Comparison of ENCODE assay signal across 8 cellular contexts in the genomic region with DNA sequence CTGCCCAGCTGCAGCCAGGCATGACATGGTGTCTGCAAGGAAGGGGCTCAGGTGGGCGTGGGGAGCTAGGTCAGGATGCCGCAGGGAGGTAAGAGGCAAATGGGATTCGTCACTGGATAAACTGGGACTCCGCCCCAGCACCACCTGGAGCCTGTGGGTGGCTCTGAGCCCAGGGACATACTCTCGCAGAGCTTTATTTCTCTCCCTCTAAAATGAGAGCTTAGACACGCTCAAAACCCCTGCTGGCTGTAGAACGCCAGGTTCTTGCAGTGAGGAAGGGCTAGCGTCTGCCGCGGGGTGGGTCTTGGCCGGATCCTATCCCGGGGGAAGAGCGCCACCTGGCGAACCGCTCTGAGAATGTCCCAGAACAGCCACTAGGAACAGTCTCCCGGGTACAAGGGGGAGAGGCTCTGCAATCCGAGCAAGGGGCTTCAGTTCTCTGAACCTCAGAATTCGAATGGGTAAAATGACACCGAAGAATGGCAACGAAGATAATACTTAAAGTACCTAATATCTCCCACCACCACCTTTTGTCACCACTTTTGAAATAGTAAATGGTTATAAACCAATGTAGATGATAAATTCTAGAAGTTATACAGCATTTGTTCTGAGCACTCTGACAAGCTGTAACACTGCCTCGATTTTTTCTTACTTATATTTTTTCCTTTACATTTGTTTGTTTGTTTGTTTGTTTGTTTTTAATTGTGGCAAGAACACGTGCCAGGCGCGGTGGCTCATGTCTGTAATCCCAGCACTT. TPM values are rescaled to one million over a fixed set of nuclear protein-coding genes. Genes with fewer than 3 reads are reported as not detected.
DNase-seq lines count a peak whose midpoint lies in the region; ATAC-seq, FAIRE-seq and TF ChIP-seq lines count a peak whose summit lies in the region.

No MANE protein-coding gene starts in this region.

- TF ChIP-seq POLR2A in GM12878 (IDR thresholded peaks at IDR 0.05; ENCODE audit: low read depth, low read length) = no peak

- H3K4me1 ChIP-seq in GM12878 (ENCODE audit: control insufficient read depth, insufficient read depth, low read length) = no peaks in the 10 kb centered on the region

- TF ChIP-seq EP300 in GM12878 (IDR thresholded peaks at IDR 0.05; ENCODE audit: borderline replicate concordance in 1 of 2, control insufficient read depth in 1 of 2, low read depth in 2 of 2, low read length in 2 of 2) = no peak

- in situ Hi-C loops in GM12878 (cut with MboI) = loop anchor here (5.0 kb wide), 2 partner anchors 235 to 330 kb away; no protein-coding TSS in a partner anchor

- no peaks in the 10 kb centered on the region for H3K9me3 ChIP-seq in GM12878 (replicated peaks; ENCODE audit: control insufficient read depth, insufficient read depth, low read length)

- H3K4me2 ChIP-seq in GM12878 (ENCODE audit: control insufficient read depth, insufficient read depth) = 0 out of 2 replicates have a peak overlapping the region, but pooled peaks have one; percentile 7

- no peaks in the 10 kb centered on the region for H3K27me3 ChIP-seq in GM12878 (replicated peaks in 1 of 2; ENCODE audit: control insufficient read depth in 2 of 2, insufficient read depth in 2 of 2, low read length in 1 of 2)

- intact Hi-C loops in GM12878 (cut with micrococcal nuclease; ENCODE audit: unreplicated experiment) (loop anchor here (1.0 kb wide), 3 partner anchors 235 to 331 kb away; no protein-coding TSS in a partner anchor), sciatic nerve (cut with DNase I) (loop anchor here (2.0 kb wide), 1 partner anchor 332 kb away; no protein-coding TSS in a partner anchor)

- H3K79me2 ChIP-seq in GM12878 (ENCODE audit: control insufficient read depth, insufficient read depth, low read length) = no peaks in the 10 kb centered on the region

- no peak overlapping the region for H3K4me3 ChIP-seq in GM12878

- CTCF ChIA-PET in GM12878 (lab: Yijun Ruan, JAX) = interaction anchor here (0.7 to 6.0 kb wide), 23 partner anchors 8 to 343 kb away, joined by 3 to 48 read pairs (median 4); a partner anchor contains a TSS

- no peaks in the 10 kb centered on the region for H3K36me3 ChIP-seq in GM12878 (ENCODE audit: control insufficient read depth in 2 of 2, insufficient read depth in 2 of 2, low read length in 1 of 2)

- SMC1A ChIA-PET in GM12878 (lab: Charles Lee; ENCODE audit: uncharacterized antibody, unreplicated experiment) = interaction anchor here (0.8 to 5.7 kb wide), 9 partner anchors 12 to 367 kb away, joined by 3 to 25 read pairs (median 5); no protein-coding TSS in a partner anchor

- TF ChIP-seq CTCF in GM10266 (IDR thresholded peaks at IDR 0.05; ENCODE audit: control insufficient read depth, insufficient read depth, low read depth, missing control alignments) = peak; percentile 87
- TF ChIP-seq CTCF in GM12878 (IDR thresholded peaks at IDR 0.05 in 2 of 3, conservative IDR thresholded peaks at IDR 0.05 in 1 of 3; ENCODE audit: control insufficient read depth in 2 of 3, extremely low read depth in 1 of 3, insufficient read depth in 1 of 3, low read depth in 3 of 3, low read length in 3 of 3) = peak; percentile 81 to 92 (median 82); a peak in 5 of 6 replicates

- no peak overlapping the region for H3K27ac ChIP-seq in GM12878 (ENCODE audit: control insufficient read depth, insufficient read depth)

- FAIRE-seq in TTC549 (lab: Jason Lieb, UNC) (peak; percentile 71), GM12878 (lab: Jason Lieb, UNC) (peak; percentile 75)

- 18% methylated on average over 24 of the region's 24 CpGs for WGBS in GM12878 (ENCODE audit: insufficient coverage, insufficient replicate concordance, low lambda C conversion rate, missing lambda C conversion rate)

- no peak overlapping the region for H3K9ac ChIP-seq in GM12878 (ENCODE audit: control insufficient read depth, insufficient read depth, low read length)

- no peaks in the 10 kb centered on the region for H4K20me1 ChIP-seq in GM12878 (ENCODE audit: control insufficient read depth, insufficient read depth)

- peak; percentile 81 for TF ChIP-seq RAD21 in GM12878 (IDR thresholded peaks at IDR 0.05; ENCODE audit: insufficient read depth, low read depth, low read length)

- ATAC-seq in HG02610 (IDR thresholded peaks at IDR 0.05; ENCODE audit: unreplicated experiment) (peak; percentile 93), GM12878 (peak; percentile 100), sciatic nerve (peak; percentile 96), HG03196 (IDR thresholded peaks at IDR 0.05; ENCODE audit: unreplicated experiment) (no peak)

- BruUV-seq in GM12878 (replicated peaks; lab: Mats Ljungman, UMichigan) = no TSS peak

- POLR2A ChIA-PET in GM12878 (lab: Charles Lee) = no interaction called here

- no peak overlapping the region for H2AFZ ChIP-seq in GM12878 (ENCODE audit: control insufficient read depth, low read depth, low read length)

- RAD21 ChIA-PET in GM12878 (lab: Charles Lee; ENCODE audit: unreplicated experiment) = interaction anchor here (1.0 to 2.0 kb wide), 5 partner anchors 239 to 333 kb away, joined by 3 to 11 read pairs (median 3); no protein-coding TSS in a partner anchor

- peak; percentile 77 for DNase-seq in GM10266 (ENCODE audit: extremely low spot score)
- peak; percentile 11 to 47 for DNase-seq in NCI-H187 (lab: John Stamatoyannopoulos, UW)
- DNase-seq in GM12878 (ENCODE audit: low read depth, low spot score) = no peak
- DNase-seq in iPS DF 19.7 (ENCODE audit: low read depth, low spot score) = peak; percentile 76
- peak; percentile 90 for DNase-seq in sciatic nerve (ENCODE audit: low spot score)

TF ChIP-seq in GM12878, 131 proteins besides CTCF, POLR2A, EP300 and RAD21:
- TF ChIP-seq YY1 (IDR thresholded peaks at IDR 0.05; ENCODE audit: low read depth, low read length) (peak; percentile 61; the same call in 1 of the 2 replicates), SMC3 (IDR thresholded peaks at IDR 0.05; ENCODE audit: borderline replicate concordance, low read length) (peak; percentile 97), LARP7 (IDR thresholded peaks at IDR 0.05) (0 out of 2 replicates have a peak, but pooled peaks have one; percentile 39), FOXM1 (IDR thresholded peaks at IDR 0.05; ENCODE audit: low read depth, low read length) (0 out of 2 replicates have a peak, but pooled peaks have one; percentile 39), IRF4 (IDR thresholded peaks at IDR 0.05; ENCODE audit: low read depth, low read length) (no peak), KDM1A (IDR thresholded peaks at IDR 0.05; ENCODE audit: borderline replicate concordance) (no peak), CREM (IDR thresholded peaks at IDR 0.05; ENCODE audit: low read depth) (no peak)
- TF ChIP-seq, protein P1, sequence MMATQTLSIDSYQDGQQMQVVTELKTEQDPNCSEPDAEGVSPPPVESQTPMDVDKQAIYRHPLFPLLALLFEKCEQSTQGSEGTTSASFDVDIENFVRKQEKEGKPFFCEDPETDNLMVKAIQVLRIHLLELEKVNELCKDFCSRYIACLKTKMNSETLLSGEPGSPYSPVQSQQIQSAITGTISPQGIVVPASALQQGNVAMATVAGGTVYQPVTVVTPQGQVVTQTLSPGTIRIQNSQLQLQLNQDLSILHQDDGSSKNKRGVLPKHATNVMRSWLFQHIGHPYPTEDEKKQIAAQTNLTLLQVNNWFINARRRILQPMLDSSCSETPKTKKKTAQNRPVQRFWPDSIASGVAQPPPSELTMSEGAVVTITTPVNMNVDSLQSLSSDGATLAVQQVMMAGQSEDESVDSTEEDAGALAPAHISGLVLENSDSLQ (IDR thresholded peaks at IDR 0.05) = no peak
- TF ChIP-seq, protein P2, sequence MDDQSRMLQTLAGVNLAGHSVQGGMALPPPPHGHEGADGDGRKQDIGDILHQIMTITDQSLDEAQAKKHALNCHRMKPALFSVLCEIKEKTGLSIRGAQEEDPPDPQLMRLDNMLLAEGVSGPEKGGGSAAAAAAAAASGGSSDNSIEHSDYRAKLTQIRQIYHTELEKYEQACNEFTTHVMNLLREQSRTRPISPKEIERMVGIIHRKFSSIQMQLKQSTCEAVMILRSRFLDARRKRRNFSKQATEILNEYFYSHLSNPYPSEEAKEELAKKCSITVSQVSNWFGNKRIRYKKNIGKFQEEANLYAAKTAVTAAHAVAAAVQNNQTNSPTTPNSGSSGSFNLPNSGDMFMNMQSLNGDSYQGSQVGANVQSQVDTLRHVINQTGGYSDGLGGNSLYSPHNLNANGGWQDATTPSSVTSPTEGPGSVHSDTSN (IDR thresholded peaks at IDR 0.05; ENCODE audit: insufficient replicate concordance, low read depth, low read length) = no peak

RNA-seq across cellular contexts. Expression of a gene that starts 53.2 kb away (rescaled TPM):
- total RNA-seq in GM12878 (2013; cell fraction: nucleolus; rRNA removed) = 21.4 and 26.8 TPM in 2 replicates
- total RNA-seq in GM12878 (2014; rRNA removed) (1.4 and 2.2 TPM in 2 replicates), GM12878 (2014; rRNA removed; fragmentation: Illumina TruSeq; extraction: Trizol) (0.92 and 1.1 TPM in 2 replicates), GM12878 (2021) (1.1 and 1.4 TPM in 2 replicates), sciatic nerve (14.4 TPM)
- 1.9 TPM for polyA plus RNA-seq in GM12878 (2011; ENCODE audit: low read depth)
- polyA plus RNA-seq in GM12878 (2011; rRNA removed) (0.57 and 0.61 TPM in 2 replicates), GM12878 (2014; fragmentation: Illumina TruSeq; extraction: Trizol) (0.94 and 1.3 TPM in 2 replicates), GM12878 (2014; fragmentation: Nextera tagmentation; extraction: Ambion mirVana) (under 1 TPM; 0.32 to 0.49 TPM), GM12878 (2014; rRNA removed) (0.98 and 1.00 TPM in 2 replicates), GM12878 (2016; fragmentation: Nextera tagmentation; extraction: Ambion mirVana) (1 to 10 TPM in 1 of 2 experiments, under 1 TPM in 1; 0.98 to 1.7 TPM)
- 0.32 and 1.0 TPM in 2 replicates for polyA plus RNA-seq in GM12878 (2011; cell fraction: cytosol; rRNA removed)
- polyA plus RNA-seq in GM12878 (2011; cell fraction: nucleus; rRNA removed) = 1.3 and 1.4 TPM in 2 replicates
- 2.4 and 2.8 TPM in 2 replicates for polyA plus RNA-seq in GM12878 (2012)
- polyA minus RNA-seq in GM12878 (2011; rRNA and poly(A)+ RNA removed) = 0.62 and 1.2 TPM in 2 replicates
- 0.31 TPM in 1 of 2 replicates, not detected in the other for polyA minus RNA-seq in GM12878 (2011; cell fraction: cytosol; rRNA and poly(A)+ RNA removed)
- 1.5 and 1.7 TPM in 2 replicates for polyA minus RNA-seq in GM12878 (2011; cell fraction: nucleus; rRNA and poly(A)+ RNA removed)
